9 cellular contexts compared by ENCODE assay signal in the genomic region with DNA sequence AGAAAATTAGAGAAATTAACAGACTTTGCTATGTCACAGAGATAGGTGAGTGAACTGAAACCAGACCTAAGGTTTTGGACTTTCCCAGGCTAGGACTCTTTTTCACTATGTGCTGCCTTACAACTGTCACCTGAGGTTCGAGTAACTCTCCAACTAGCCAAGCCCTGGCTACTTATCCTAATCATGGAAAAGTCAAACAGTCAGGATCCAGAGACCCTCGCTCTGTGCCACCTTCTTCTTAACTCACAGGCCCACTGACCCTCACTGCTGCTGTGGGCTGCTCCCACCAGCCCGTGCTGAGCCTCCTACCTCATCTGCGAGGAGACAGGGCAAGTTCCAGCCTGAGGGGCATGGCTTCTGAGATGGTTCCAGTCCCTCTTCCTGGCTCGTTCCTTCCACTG.
DNase-seq lines count a peak whose midpoint lies in the region; ATAC-seq and TF ChIP-seq lines count a peak whose summit lies in the region.
"Had no signal": no experiment of that assay in that cellular context is flagged by ENCODE, and none has a peak within 500 bp of the region (broad histone marks: within the 10 kb centered on the region; RNA-seq: fewer than 3 reads in every experiment).

No MANE protein-coding gene starts in this region.

- H3K9me3 ChIP-seq in breast epithelium (no peaks in the 10 kb centered on the region), spleen (no peaks in the 10 kb centered on the region)

- H3K27ac ChIP-seq in breast epithelium = peak overlapping the region; percentile 68 to 94
- H3K27ac ChIP-seq in spleen = peak overlapping the region; percentile 65 to 89 (median 83)

- H3K4me3 ChIP-seq in breast epithelium (no peak overlapping the region), spleen (no peak overlapping the region)

- H3K4me1 ChIP-seq in breast epithelium (no peaks in the 10 kb centered on the region), spleen (peaks cover 32 to 100% (median 93%) of the 10 kb centered on the region in 6 donors)

- TF ChIP-seq POLR2A in breast epithelium (IDR thresholded peaks at IDR 0.05) (no peak), spleen (IDR thresholded peaks at IDR 0.05) (no peak)

- H3K36me3 ChIP-seq in breast epithelium (no peaks in the 10 kb centered on the region), spleen (peaks cover 0 to 32% (median 0%) of the 10 kb centered on the region in 6 donors)

- TF ChIP-seq CTCF in breast epithelium (IDR thresholded peaks at IDR 0.05) = no peak
- TF ChIP-seq CTCF in spleen (IDR thresholded peaks at IDR 0.05 in 8 of 11, conservative IDR thresholded peaks at IDR 0.05 in 3 of 11) = no peak

- H3K27me3 ChIP-seq in breast epithelium (no peaks in the 10 kb centered on the region), spleen (replicated peaks in 1 of 7) (no peaks in the 10 kb centered on the region)

- no peak for DNase-seq in breast epithelium (ENCODE audit: low spot score in 2 of 2)
- DNase-seq in spleen = no peak
- no peak for DNase-seq in dedifferentiated amniotic fluid mesenchymal stem cell (ENCODE audit: extremely low spot score)
- no peak for DNase-seq in AG20443 (ENCODE audit: low spot score)
- DNase-seq: cerebellar nuclear complex, NCI-H510A treated with DMSO at 0.1 percent for 48 hours had no signal

- ATAC-seq in GM18867 (IDR thresholded peaks at IDR 0.05; ENCODE audit: unreplicated experiment) (peak; percentile 40), HG03196 (IDR thresholded peaks at IDR 0.05; ENCODE audit: unreplicated experiment) (peak; percentile 40), GM18870 (IDR thresholded peaks at IDR 0.05; ENCODE audit: unreplicated experiment) (no peak)

- intact Hi-C loops in breast epithelium (cut with DNase I; ENCODE audit: low total_unique reads) = no loop called here
- intact Hi-C loops in spleen (cut with DNase I; ENCODE audit: low total_unique reads) = no loop called here

- 74 to 84% (median 76%) methylated on average over 5 of the region's 5 CpGs for WGBS in spleen, 5 donors
